ENCODE assay signal across 24 cellular contexts in the genomic region with DNA sequence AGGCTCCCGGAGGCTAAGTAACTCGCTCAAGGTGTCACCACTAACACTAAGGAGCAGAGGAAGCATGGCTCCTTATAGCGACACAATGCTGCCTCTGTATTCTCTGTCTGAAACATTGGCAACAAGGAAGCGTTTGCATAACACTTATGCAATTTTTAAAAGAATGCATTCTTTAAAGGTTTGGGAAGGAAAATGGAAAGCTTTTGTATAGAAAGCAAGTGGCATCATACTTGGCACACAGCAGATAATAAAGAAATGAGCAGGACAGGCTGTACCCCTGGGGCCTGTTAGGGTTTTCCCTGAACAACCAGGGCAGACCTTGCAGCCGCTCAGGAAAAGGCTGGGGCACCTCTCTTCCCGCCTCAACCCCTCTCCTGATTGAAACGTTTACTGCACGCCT. TPM values are rescaled to one million over a fixed set of nuclear protein-coding genes. Genes with fewer than 3 reads are reported as not detected.
"Had no signal": no experiment of that assay in that cellular context is flagged by ENCODE, and none has a peak within 500 bp of the region (broad histone marks: within the 10 kb centered on the region; RNA-seq: fewer than 3 reads in every experiment).

No MANE protein-coding gene starts in this region.

- H3K9me3 ChIP-seq: transverse colon, uterus had no signal

- H3K4me2 ChIP-seq: smooth muscle cell had no signal

- H3K27me3 ChIP-seq: cardiac muscle cell, sigmoid colon, transverse colon, uterus had no signal

- DNase-seq: activated B cell treated with CpG ODN at 0.5 μM for 24 hours; activated CD4-positive, alpha-beta T cell treated with anti-CD3 and anti-CD28 coated beads for 36 hours; activated CD4-positive, alpha-beta T cell treated with anti-CD3 and anti-CD28 coated beads, Interleukin-2, amount 50 U/mL, for 4 hours; activated CD8-positive, alpha-beta memory T cell treated with anti-CD3 and anti-CD28 coated beads for 24 hours; activated CD8-positive, alpha-beta memory T cell treated with anti-CD3 and anti-CD28 coated beads, Interleukin-2, amount 50 U/mL, for 4 hours; activated T-cell treated with anti-CD3 and anti-CD28 coated beads, Interleukin-2, amount 50 U/mL, for 24 hours; effector CD4-positive, alpha-beta T cell; erythroblast; head of caudate nucleus; hypothalamus; left ventricle myocardium superior; midbrain; natural killer cell; retina; sigmoid colon; stimulated activated CD4-positive, alpha-beta T cell treated with anti-CD3 and anti-CD28 coated beads, Interleukin-15, amount 100 ng/mL, for 24 hours; transverse colon; uterus had no signal

- ATAC-seq: activated CD4-positive, alpha-beta T cell treated with anti-CD3 and anti-CD28 coated beads for 36 hours; activated naive CD4-positive, alpha-beta T cell treated with anti-CD3 and anti-CD28 coated beads, Interleukin-2, amount 50 U/mL, for 72 hours; activated T-helper 17 cell treated with anti-CD3 and anti-CD28 coated beads, Interleukin-2, amount 50 U/mL, for 72 hours; gastroesophageal sphincter; left ventricle myocardium superior; natural killer cell had no signal

- H3K4me3 ChIP-seq: cardiac muscle cell, gastroesophageal sphincter, sigmoid colon, smooth muscle cell, transverse colon, uterus had no signal

- H3K36me3 ChIP-seq: cardiac muscle cell, sigmoid colon, transverse colon, uterus had no signal

- H3K27ac ChIP-seq: cardiac muscle cell, gastroesophageal sphincter, sigmoid colon, transverse colon, uterus had no signal

- H3K4me1 ChIP-seq: gastroesophageal sphincter, sigmoid colon, transverse colon, uterus had no signal

RNA-seq across cellular contexts. Expression of a gene that starts 36.9 kb away (rescaled TPM):
- total RNA-seq: activated CD4-positive, alpha-beta T cell treated with anti-CD3 and anti-CD28 coated beads for 36 hours; activated naive CD4-positive, alpha-beta T cell treated with anti-CD3 and anti-CD28 coated beads, Interleukin-2, amount 50 U/mL, for 72 hours; activated T-helper 17 cell treated with anti-CD3 and anti-CD28 coated beads, Interleukin-2, amount 50 U/mL, for 72 hours; natural killer cell had no signal

RNA-seq across cellular contexts. Expression of a gene that starts 58.1 kb away (rescaled TPM):
- total RNA-seq: activated B cell treated with CpG ODN at 0.5 μM for 24 hours, osteocyte, smooth muscle cell had no signal
- polyA plus RNA-seq: cardiac muscle cell, smooth muscle cell had no signal
